In genomic region chr19:18939922-18940775, GRCh38 we compare ENCODE assay signal across 1 cellular context.
TF ChIP-seq lines count a peak whose summit lies in the region.

No MANE protein-coding gene starts in this region.

TF ChIP-seq in IMR-90, 13 proteins besides CTCF, POLR2A, EP300 and RAD21 (continued from another document):
- TF ChIP-seq ELK1 (IDR thresholded peaks at IDR 0.05; ENCODE audit: borderline replicate concordance, low read depth, low read length) (no peak), SMC3 (IDR thresholded peaks at IDR 0.05; ENCODE audit: low read depth, low read length) (no peak), MXI1 (IDR thresholded peaks at IDR 0.05; ENCODE audit: borderline replicate concordance, low read depth, low read length) (peak; percentile 23; the same call in 1 of the 2 replicates)
